ENCODE assay signal across 8 cellular contexts in the genomic region with DNA sequence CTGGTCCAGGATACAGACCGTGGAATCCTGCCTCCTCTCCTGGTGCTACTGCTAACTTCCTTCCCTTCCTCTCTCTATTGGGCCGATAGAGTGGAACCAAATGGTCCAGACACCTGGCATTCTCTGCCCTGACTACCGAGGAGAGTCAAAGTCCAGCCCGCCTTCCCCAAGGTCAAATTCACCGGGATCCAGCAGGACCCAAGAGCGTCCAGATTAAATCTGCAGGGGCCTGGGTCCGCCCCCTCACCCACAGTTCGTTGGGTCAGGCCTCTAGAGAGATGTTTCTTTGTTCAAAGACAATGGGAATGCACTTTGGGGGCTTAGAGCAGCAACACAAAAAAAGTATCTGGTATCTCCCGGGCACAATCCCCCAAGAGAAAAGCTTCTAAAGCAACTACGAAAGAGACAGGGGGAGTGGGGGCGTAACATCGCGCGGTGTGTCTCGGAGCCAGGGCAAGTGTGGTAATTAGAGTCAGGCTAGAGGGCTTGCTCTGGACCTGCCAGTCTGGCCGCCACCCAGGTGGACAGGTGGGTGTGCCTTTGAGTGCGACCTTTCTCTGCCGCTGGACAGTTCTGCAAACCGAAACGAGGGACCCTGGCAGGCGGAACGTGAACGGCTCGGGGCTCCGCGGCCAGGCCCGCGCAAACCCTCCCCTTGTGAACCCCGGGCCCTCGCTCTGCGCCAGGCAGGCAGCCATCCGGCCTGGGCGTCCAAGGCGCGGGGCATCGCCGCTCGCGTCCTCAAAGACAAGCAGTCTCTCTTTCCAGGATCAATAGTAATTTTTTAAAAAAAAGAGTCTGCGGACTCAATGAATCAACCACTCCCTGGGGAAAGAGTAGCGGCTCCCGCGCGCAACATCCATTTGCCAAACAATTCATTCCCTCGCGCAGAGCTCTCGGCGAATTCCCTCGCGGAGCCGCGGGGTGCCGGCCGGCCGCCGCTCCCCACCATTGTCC. TPM values are rescaled to one million over a fixed set of nuclear protein-coding genes. Genes with fewer than 3 reads are reported as not detected.
DNase-seq lines count a peak whose midpoint lies in the region; ATAC-seq and TF ChIP-seq lines count a peak whose summit lies in the region.

No MANE protein-coding gene starts in this region.

- peak overlapping the region; percentile 21 to 84 for H3K27ac Mint-ChIP-seq in natural killer cell treated with Interleukin-12 subunit alpha and Interleukin-12 subunit beta and Interleukin-15 and Interleukin-18, amount 100 ng/mL, for 72 hours

- ATAC-seq in natural killer cell treated with Interleukin-12 subunit alpha and Interleukin-12 subunit beta and Interleukin-15 and Interleukin-18, amount 100 ng/mL, for 72 hours = peak; percentile 56 to 73
- ATAC-seq in upper lobe of right lung = peak; percentile 25

- H3K4me1 ChIP-seq in esophagus muscularis mucosa (peaks cover 13 to 38% (median 24%) of the 10 kb centered on the region in 4 donors), upper lobe of right lung (peaks cover 20% of the 10 kb centered on the region)

- H3K27me3 ChIP-seq in MG63 (no peaks in the 10 kb centered on the region; the same call in 1 of the 2 replicates), esophagus muscularis mucosa (no peaks in the 10 kb centered on the region), upper lobe of right lung (no peaks in the 10 kb centered on the region)

- H3K4me3 ChIP-seq in MG63 (peak overlapping the region; percentile 66), esophagus muscularis mucosa (peak overlapping the region; percentile 81 to 96 (median 92)), upper lobe of right lung (peak overlapping the region; percentile 90)

- H3K27ac ChIP-seq in esophagus muscularis mucosa (replicated peaks in 1 of 4) (peak overlapping the region; percentile 88 to 97 (median 94)), upper lobe of right lung (peak overlapping the region; percentile 81)

- H3K36me3 ChIP-seq in MG63 = no peaks in the 10 kb centered on the region
- no peaks in the 10 kb centered on the region for H3K36me3 ChIP-seq in esophagus muscularis mucosa
- H3K36me3 ChIP-seq in upper lobe of right lung = no peaks in the 10 kb centered on the region

- H3K27me3 Mint-ChIP-seq in natural killer cell treated with Interleukin-12 subunit alpha and Interleukin-12 subunit beta and Interleukin-15 and Interleukin-18, amount 100 ng/mL, for 72 hours = peaks cover 7 to 9% of the 10 kb centered on the region in 2 donors

- no peak for TF ChIP-seq EP300 in esophagus muscularis mucosa (IDR thresholded peaks at IDR 0.05)

- TF ChIP-seq CTCF in GM10266 (IDR thresholded peaks at IDR 0.05; ENCODE audit: control insufficient read depth, insufficient read depth, low read depth, missing control alignments) (no peak), esophagus muscularis mucosa (IDR thresholded peaks at IDR 0.05) (no peak), upper lobe of right lung (IDR thresholded peaks at IDR 0.05) (no peak)

- H3K9me3 ChIP-seq in MG63 = no peaks in the 10 kb centered on the region
- no peaks in the 10 kb centered on the region for H3K9me3 ChIP-seq in esophagus muscularis mucosa
- no peaks in the 10 kb centered on the region for H3K9me3 ChIP-seq in upper lobe of right lung

- 3% methylated on average over 41 of the region's 56 CpGs for WGBS in esophagus muscularis mucosa

- DNase-seq in GM10266 (ENCODE audit: extremely low spot score) = peak; percentile 47
- peak; percentile 25 for DNase-seq in HCEC 1CT
- DNase-seq in MG63 = peak; percentile 39
- peak; percentile 35 for DNase-seq in activated CD8-positive, alpha-beta memory T cell treated with anti-CD3 and anti-CD28 coated beads, Interleukin-2, amount 50 U/mL, for 4 hours
- no peak for DNase-seq in esophagus muscularis mucosa (ENCODE audit: extremely low spot score)
- DNase-seq in natural killer cell treated with Interleukin-12 subunit alpha and Interleukin-12 subunit beta and Interleukin-15 and Interleukin-18, amount 100 ng/mL, for 72 hours (ENCODE audit: low spot score) = no peak
- peak; percentile 76 for DNase-seq in upper lobe of right lung
- DNase-seq in SIG-M5 (lab: John Stamatoyannopoulos, UW) = no peak

- intact Hi-C loops in esophagus muscularis mucosa (cut with DNase I) (loop anchor here (5.0 kb wide), 1 partner anchor 47 kb away; no protein-coding TSS in a partner anchor), upper lobe of right lung (cut with DNase I) (no loop called here)

- no peaks in the 10 kb centered on the region for H3K36me3 Mint-ChIP-seq in natural killer cell treated with Interleukin-12 subunit alpha and Interleukin-12 subunit beta and Interleukin-15 and Interleukin-18, amount 100 ng/mL, for 72 hours

- no peak for TF ChIP-seq POLR2A in esophagus muscularis mucosa (IDR thresholded peaks at IDR 0.05; ENCODE audit: low read depth)

- H3K4me1 Mint-ChIP-seq in natural killer cell treated with Interleukin-12 subunit alpha and Interleukin-12 subunit beta and Interleukin-15 and Interleukin-18, amount 100 ng/mL, for 72 hours (ENCODE audit: low read depth in 2 of 2) = peaks cover 31 to 34% of the 10 kb centered on the region in 2 donors

- H3K4me3 Mint-ChIP-seq in natural killer cell treated with Interleukin-12 subunit alpha and Interleukin-12 subunit beta and Interleukin-15 and Interleukin-18, amount 100 ng/mL, for 72 hours = peak overlapping the region; percentile 92

- no peaks in the 10 kb centered on the region for H3K9me3 Mint-ChIP-seq in natural killer cell treated with Interleukin-12 subunit alpha and Interleukin-12 subunit beta and Interleukin-15 and Interleukin-18, amount 100 ng/mL, for 72 hours

RNA-seq across cellular contexts. Expression of a gene that starts 0.8 kb away (rescaled TPM):
- total RNA-seq in MG63 (2014; rRNA removed; shearing (Covaris generic); ENCODE audit: low replicate concordance) = 8.9 and 9.3 TPM in 2 replicates
- 10 to 100 TPM; 10.8 to 24.4 (median 12.0) TPM for total RNA-seq in esophagus muscularis mucosa
- total RNA-seq in natural killer cell treated with Interleukin-12 subunit alpha and Interleukin-12 subunit beta and Interleukin-15 and Interleukin-18, amount 100 ng/mL, for 72 hours = 1 to 10 TPM; 4.7 to 8.5 TPM
- 4.7 TPM for total RNA-seq in upper lobe of right lung

Comparison
In these comparisons a context has a peak if more than half of its experiments do, and no peak if none do; other contexts are left out.
1. DNase-seq: peak in GM10266 (single experiment), HCEC 1CT (single experiment), MG63 (single experiment), activated CD8-positive, alpha-beta memory T cell treated with anti-CD3 and anti-CD28 coated beads, Interleukin-2, amount 50 U/mL, for 4 hours (single experiment) and upper lobe of right lung (single experiment); none in esophagus muscularis mucosa (single experiment), natural killer cell treated with Interleukin-12 subunit alpha and Interleukin-12 subunit beta and Interleukin-15 and Interleukin-18, amount 100 ng/mL, for 72 hours (single experiment) and SIG-M5 (single experiment).
2. Peak in every context shown above with its lines, with median percentiles within 50 percentile points of each other: H3K4me3 ChIP-seq.